24 cellular contexts compared by ENCODE assay signal in genomic region chr2:189091253-189091652, GRCh38.
DNase-seq lines count a peak whose midpoint lies in the region; ATAC-seq and TF ChIP-seq lines count a peak whose summit lies in the region.
"Had no signal": no experiment of that assay in that cellular context is flagged by ENCODE, and none has a peak within 500 bp of the region (broad histone marks: within the 10 kb centered on the region; RNA-seq: fewer than 3 reads in every experiment).

No MANE protein-coding gene starts in this region.

- H3K27ac ChIP-seq in IMR-90 (ENCODE audit: insufficient read depth, low read length), result no peak overlapping the region; the same call in 1 of the 2 replicates
- H3K27ac ChIP-seq in brain microvascular endothelial cell, result peak overlapping the region; percentile 67
- H3K27ac ChIP-seq in vagina, result peak overlapping the region; percentile 16
- H3K27ac ChIP-seq: ovary, spleen had no signal

- peak; percentile 41 for DNase-seq in IMR-90
- peak; percentile 48 for DNase-seq in brain microvascular endothelial cell
- DNase-seq in iris pigment epithelial cell (ENCODE audit: low read depth), result peak; percentile 62
- no peak for DNase-seq in vagina (ENCODE audit: extremely low spot score in 2 of 2)
- DNase-seq in NCI-H187 treated with DMSO at 0.1 percent for 48 hours (lab: John Stamatoyannopoulos, UW), result no peak
- DNase-seq in UCSD-AML1 (lab: John Stamatoyannopoulos, UW; ENCODE audit: unreplicated experiment), result no peak
- DNase-seq: activated CD4-positive, alpha-beta T cell treated with anti-CD3 and anti-CD28 coated beads, Interleukin-2, amount 50 U/mL, for 1 hour; activated CD8-positive, alpha-beta memory T cell treated with anti-CD3 and anti-CD28 coated beads, Interleukin-2, amount 10 ng/mL, durations not matched to agents 7 days and 5 days; activated naive CD4-positive, alpha-beta T cell; activated T-cell treated with anti-CD3 and anti-CD28 coated beads, Interleukin-2, amount 50 U/mL, for 48 hours; amniotic stem cell; MV-4-11; natural killer cell; NCI-H146; NCI-H526 treated with DMSO at 0.1 percent for 48 hours; ovary; retina; Right ventricle myocardium superior; spleen; T-helper 9 cell had no signal

- no peak overlapping the region for H3K23ac ChIP-seq in IMR-90 (ENCODE audit: low read depth, low read length)

- no peaks in the 10 kb centered on the region for H3K27me3 ChIP-seq in IMR-90 (ENCODE audit: control insufficient read depth, insufficient read depth, low read length)
- no peaks in the 10 kb centered on the region for H3K27me3 ChIP-seq in brain microvascular endothelial cell (replicated peaks)
- H3K27me3 ChIP-seq in vagina, result no peaks in the 10 kb centered on the region
- H3K27me3 ChIP-seq: esophagus muscularis mucosa, ovary, spleen had no signal

- H3K36me3 ChIP-seq in IMR-90 (ENCODE audit: control insufficient read depth, insufficient read depth, low read length), result peaks cover 40% of the 10 kb centered on the region
- H3K36me3 ChIP-seq in brain microvascular endothelial cell (replicated peaks), result peaks cover 58% of the 10 kb centered on the region
- no peaks in the 10 kb centered on the region for H3K36me3 ChIP-seq in vagina
- H3K36me3 ChIP-seq: ovary had no signal

- no CpG with 5 or more reads among the region's 1 CpG for WGBS in IMR-90 (ENCODE audit: extremely low coverage in 2 of 2, insufficient read length in 1 of 2), 2 experiments

- no TSS peak for BruUV-seq in IMR-90 (replicated peaks; lab: Mats Ljungman, UMichigan)

- dilution Hi-C loops in IMR-90 (cut with HindIII; ENCODE audit: low sequenced_read_pairs, unreplicated experiment), result no loop called here

- no peak overlapping the region for H3K18ac ChIP-seq in IMR-90 (ENCODE audit: low read depth, low read length)

- H3K4me2 ChIP-seq in IMR-90 (ENCODE audit: low read depth, low read length), result no peak overlapping the region

- H3K9me3 ChIP-seq in IMR-90 (ENCODE audit: control insufficient read depth, insufficient read depth, low read length) (no peaks in the 10 kb centered on the region), vagina (no peaks in the 10 kb centered on the region)
- H3K9me3 ChIP-seq: esophagus muscularis mucosa, ovary, spleen had no signal

- peaks cover 33 to 46% of the 10 kb centered on the region in 2 experiments for H3K79me1 ChIP-seq in IMR-90 (ENCODE audit: low read depth in 1 of 2, low read length in 2 of 2)

- peaks cover 5% of the 10 kb centered on the region; the same call in 1 of the 2 replicates for H3K9me1 ChIP-seq in IMR-90 (ENCODE audit: insufficient read depth, low read length)

- intact Hi-C loops in IMR-90 (cut with micrococcal nuclease) (no loop called here), vagina (cut with DNase I) (loop anchor here (10.0 kb wide), 1 partner anchor 194 kb away; no protein-coding TSS in a partner anchor)

- POLR2A ChIA-PET in IMR-90 (lab: Charles Lee; ENCODE audit: unreplicated experiment), result no interaction called here

- H2BK5ac ChIP-seq in IMR-90 (ENCODE audit: low read depth, low read length, poor library complexity, severe bottlenecking), result peak overlapping the region; percentile 95

- no peak overlapping the region for H4K8ac ChIP-seq in IMR-90 (ENCODE audit: low read depth in 2 of 2, low read length in 2 of 2)

- no peak overlapping the region for H3K14ac ChIP-seq in IMR-90 (replicated peaks; ENCODE audit: low read depth, low read length)

- no peak overlapping the region for H4K5ac ChIP-seq in IMR-90 (ENCODE audit: low read depth, low read length)

- ATAC-seq in IMR-90 (ENCODE audit: low read depth) (no peak), HG03196 (IDR thresholded peaks at IDR 0.05; ENCODE audit: unreplicated experiment) (no peak)
- ATAC-seq: activated CD8-positive, alpha-beta memory T cell treated with anti-CD3 and anti-CD28 coated beads, Interleukin-2, amount 10 ng/mL, durations not matched to agents 7 days and 5 days; natural killer cell; WTC11 had no signal

- in situ Hi-C loops in IMR-90 (cut with MboI; ENCODE audit: low sequenced_read_pairs) (loop anchor here (10.0 kb wide), 1 partner anchor 324 kb away; no protein-coding TSS in a partner anchor), brain microvascular endothelial cell (cut with HindIII; ENCODE audit: low pct_ligation_motif_present, low sequenced_read_pairs) (no loop called here)

- peaks cover 8% of the 10 kb centered on the region for H3K4me1 ChIP-seq in IMR-90 (ENCODE audit: control insufficient read depth, insufficient read depth, low read length)
- H3K4me1 ChIP-seq in vagina, result peaks cover 6% of the 10 kb centered on the region
- H3K4me1 ChIP-seq: spleen had no signal

- TF ChIP-seq CTCF in IMR-90 (conservative IDR thresholded peaks at IDR 0.05; ENCODE audit: low read depth, low read length), result no peak
- no peak for TF ChIP-seq CTCF in brain microvascular endothelial cell (IDR thresholded peaks at IDR 0.05; ENCODE audit: low read depth, low read length, missing control alignments)
- TF ChIP-seq CTCF in vagina (IDR thresholded peaks at IDR 0.05), result no peak

- no peak overlapping the region for H2BK15ac ChIP-seq in IMR-90 (ENCODE audit: low read depth, low read length)

- CTCF ChIA-PET in IMR-90 (lab: Yijun Ruan, JAX), result no interaction called here

- TF ChIP-seq POLR2A in IMR-90 (IDR thresholded peaks at IDR 0.05; ENCODE audit: low read depth, low read length) (no peak), vagina (IDR thresholded peaks at IDR 0.05) (no peak)

- no peak overlapping the region for H3K56ac ChIP-seq in IMR-90 (ENCODE audit: extremely low read depth, insufficient read depth, low read length)

- no peak overlapping the region for H2BK20ac ChIP-seq in IMR-90 (ENCODE audit: low read depth, low read length)

- H2AK5ac ChIP-seq in IMR-90 (ENCODE audit: low read depth, low read length), result no peak overlapping the region

- no peak overlapping the region for H3K4ac ChIP-seq in IMR-90 (ENCODE audit: low read depth, low read length)

- H4K91ac ChIP-seq in IMR-90 (ENCODE audit: insufficient read depth, low read depth, low read length), result no peak overlapping the region

- no peak overlapping the region for H3K4me3 ChIP-seq in IMR-90 (ENCODE audit: insufficient read depth, low read depth, low read length)
- H3K4me3 ChIP-seq in brain microvascular endothelial cell (ENCODE audit: low read depth, low read length), result no peak overlapping the region
- H3K4me3 ChIP-seq in vagina, result no peak overlapping the region
- H3K4me3 ChIP-seq: coronary artery, esophagus muscularis mucosa, ovary, spleen had no signal

- no peak overlapping the region for H3K9ac ChIP-seq in IMR-90 (ENCODE audit: low read depth, low read length)

- TF ChIP-seq RAD21 in IMR-90 (IDR thresholded peaks at IDR 0.05; ENCODE audit: low read length), result no peak

- H2AFZ ChIP-seq in IMR-90 (replicated peaks; ENCODE audit: low read length, poor library complexity), result no peak overlapping the region

- H2AK9ac ChIP-seq in IMR-90 (replicated peaks; ENCODE audit: low read depth, low read length, poor library complexity), result no peak overlapping the region

- H4K20me1 ChIP-seq in IMR-90 (ENCODE audit: insufficient read depth, low read length), result no peaks in the 10 kb centered on the region

- no peak overlapping the region for H2BK120ac ChIP-seq in IMR-90 (ENCODE audit: low read depth, low read length)

TF ChIP-seq in IMR-90, 13 proteins besides CTCF, POLR2A, EP300 and RAD21:
- no peak for TF ChIP-seq ELK1 (IDR thresholded peaks at IDR 0.05; ENCODE audit: borderline replicate concordance, low read depth, low read length)
- TF ChIP-seq MAFK (IDR thresholded peaks at IDR 0.05; ENCODE audit: low read depth, low read length), result peak; percentile 87
- TF ChIP-seq CHD1 (IDR thresholded peaks at IDR 0.05; ENCODE audit: low read depth, low read length), result no peak
- no peak for TF ChIP-seq CEBPB (IDR thresholded peaks at IDR 0.05; ENCODE audit: low read depth, low read length)

Comparison
In these comparisons a context has a peak if more than half of its experiments do, and no peak if none do; other contexts are left out.
1. DNase-seq: peak in IMR-90 (single experiment), brain microvascular endothelial cell (single experiment) and iris pigment epithelial cell (single experiment); none in vagina (0 of 2), NCI-H187 treated with DMSO at 0.1 percent for 48 hours (single experiment) and UCSD-AML1 (single experiment).